Comparison of ENCODE assay signal across 1 cellular context in genomic region chr20:24639167-24639548, GRCh38.
TF ChIP-seq lines count a peak whose summit lies in the region.

No MANE protein-coding gene starts in this region.

TF ChIP-seq in H1, 55 proteins besides CTCF, POLR2A, EP300 and RAD21 (continued from another document):
- TF ChIP-seq, protein P1, sequence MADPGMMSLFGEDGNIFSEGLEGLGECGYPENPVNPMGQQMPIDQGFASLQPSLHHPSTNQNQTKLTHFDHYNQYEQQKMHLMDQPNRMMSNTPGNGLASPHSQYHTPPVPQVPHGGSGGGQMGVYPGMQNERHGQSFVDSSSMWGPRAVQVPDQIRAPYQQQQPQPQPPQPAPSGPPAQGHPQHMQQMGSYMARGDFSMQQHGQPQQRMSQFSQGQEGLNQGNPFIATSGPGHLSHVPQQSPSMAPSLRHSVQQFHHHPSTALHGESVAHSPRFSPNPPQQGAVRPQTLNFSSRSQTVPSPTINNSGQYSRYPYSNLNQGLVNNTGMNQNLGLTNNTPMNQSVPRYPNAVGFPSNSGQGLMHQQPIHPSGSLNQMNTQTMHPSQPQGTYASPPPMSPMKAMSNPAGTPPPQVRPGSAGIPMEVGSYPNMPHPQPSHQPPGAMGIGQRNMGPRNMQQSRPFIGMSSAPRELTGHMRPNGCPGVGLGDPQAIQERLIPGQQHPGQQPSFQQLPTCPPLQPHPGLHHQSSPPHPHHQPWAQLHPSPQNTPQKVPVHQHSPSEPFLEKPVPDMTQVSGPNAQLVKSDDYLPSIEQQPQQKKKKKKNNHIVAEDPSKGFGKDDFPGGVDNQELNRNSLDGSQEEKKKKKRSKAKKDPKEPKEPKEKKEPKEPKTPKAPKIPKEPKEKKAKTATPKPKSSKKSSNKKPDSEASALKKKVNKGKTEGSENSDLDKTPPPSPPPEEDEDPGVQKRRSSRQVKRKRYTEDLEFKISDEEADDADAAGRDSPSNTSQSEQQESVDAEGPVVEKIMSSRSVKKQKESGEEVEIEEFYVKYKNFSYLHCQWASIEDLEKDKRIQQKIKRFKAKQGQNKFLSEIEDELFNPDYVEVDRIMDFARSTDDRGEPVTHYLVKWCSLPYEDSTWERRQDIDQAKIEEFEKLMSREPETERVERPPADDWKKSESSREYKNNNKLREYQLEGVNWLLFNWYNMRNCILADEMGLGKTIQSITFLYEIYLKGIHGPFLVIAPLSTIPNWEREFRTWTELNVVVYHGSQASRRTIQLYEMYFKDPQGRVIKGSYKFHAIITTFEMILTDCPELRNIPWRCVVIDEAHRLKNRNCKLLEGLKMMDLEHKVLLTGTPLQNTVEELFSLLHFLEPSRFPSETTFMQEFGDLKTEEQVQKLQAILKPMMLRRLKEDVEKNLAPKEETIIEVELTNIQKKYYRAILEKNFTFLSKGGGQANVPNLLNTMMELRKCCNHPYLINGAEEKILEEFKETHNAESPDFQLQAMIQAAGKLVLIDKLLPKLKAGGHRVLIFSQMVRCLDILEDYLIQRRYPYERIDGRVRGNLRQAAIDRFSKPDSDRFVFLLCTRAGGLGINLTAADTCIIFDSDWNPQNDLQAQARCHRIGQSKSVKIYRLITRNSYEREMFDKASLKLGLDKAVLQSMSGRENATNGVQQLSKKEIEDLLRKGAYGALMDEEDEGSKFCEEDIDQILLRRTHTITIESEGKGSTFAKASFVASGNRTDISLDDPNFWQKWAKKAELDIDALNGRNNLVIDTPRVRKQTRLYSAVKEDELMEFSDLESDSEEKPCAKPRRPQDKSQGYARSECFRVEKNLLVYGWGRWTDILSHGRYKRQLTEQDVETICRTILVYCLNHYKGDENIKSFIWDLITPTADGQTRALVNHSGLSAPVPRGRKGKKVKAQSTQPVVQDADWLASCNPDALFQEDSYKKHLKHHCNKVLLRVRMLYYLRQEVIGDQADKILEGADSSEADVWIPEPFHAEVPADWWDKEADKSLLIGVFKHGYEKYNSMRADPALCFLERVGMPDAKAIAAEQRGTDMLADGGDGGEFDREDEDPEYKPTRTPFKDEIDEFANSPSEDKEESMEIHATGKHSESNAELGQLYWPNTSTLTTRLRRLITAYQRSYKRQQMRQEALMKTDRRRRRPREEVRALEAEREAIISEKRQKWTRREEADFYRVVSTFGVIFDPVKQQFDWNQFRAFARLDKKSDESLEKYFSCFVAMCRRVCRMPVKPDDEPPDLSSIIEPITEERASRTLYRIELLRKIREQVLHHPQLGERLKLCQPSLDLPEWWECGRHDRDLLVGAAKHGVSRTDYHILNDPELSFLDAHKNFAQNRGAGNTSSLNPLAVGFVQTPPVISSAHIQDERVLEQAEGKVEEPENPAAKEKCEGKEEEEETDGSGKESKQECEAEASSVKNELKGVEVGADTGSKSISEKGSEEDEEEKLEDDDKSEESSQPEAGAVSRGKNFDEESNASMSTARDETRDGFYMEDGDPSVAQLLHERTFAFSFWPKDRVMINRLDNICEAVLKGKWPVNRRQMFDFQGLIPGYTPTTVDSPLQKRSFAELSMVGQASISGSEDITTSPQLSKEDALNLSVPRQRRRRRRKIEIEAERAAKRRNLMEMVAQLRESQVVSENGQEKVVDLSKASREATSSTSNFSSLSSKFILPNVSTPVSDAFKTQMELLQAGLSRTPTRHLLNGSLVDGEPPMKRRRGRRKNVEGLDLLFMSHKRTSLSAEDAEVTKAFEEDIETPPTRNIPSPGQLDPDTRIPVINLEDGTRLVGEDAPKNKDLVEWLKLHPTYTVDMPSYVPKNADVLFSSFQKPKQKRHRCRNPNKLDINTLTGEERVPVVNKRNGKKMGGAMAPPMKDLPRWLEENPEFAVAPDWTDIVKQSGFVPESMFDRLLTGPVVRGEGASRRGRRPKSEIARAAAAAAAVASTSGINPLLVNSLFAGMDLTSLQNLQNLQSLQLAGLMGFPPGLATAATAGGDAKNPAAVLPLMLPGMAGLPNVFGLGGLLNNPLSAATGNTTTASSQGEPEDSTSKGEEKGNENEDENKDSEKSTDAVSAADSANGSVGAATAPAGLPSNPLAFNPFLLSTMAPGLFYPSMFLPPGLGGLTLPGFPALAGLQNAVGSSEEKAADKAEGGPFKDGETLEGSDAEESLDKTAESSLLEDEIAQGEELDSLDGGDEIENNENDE (IDR thresholded peaks at IDR 0.05; ENCODE audit: insufficient replicate concordance, low read length) = no peak
- TF ChIP-seq BRCA1 (IDR thresholded peaks at IDR 0.05; ENCODE audit: low read depth, low read length) (no peak), SAP30 (IDR thresholded peaks at IDR 0.05; ENCODE audit: insufficient read depth, insufficient replicate concordance, low read length) (no peak), TEAD4 (IDR thresholded peaks at IDR 0.05; ENCODE audit: low read depth, low read length) (no peak)
